24 cellular contexts compared by ENCODE assay signal in the genomic region with DNA sequence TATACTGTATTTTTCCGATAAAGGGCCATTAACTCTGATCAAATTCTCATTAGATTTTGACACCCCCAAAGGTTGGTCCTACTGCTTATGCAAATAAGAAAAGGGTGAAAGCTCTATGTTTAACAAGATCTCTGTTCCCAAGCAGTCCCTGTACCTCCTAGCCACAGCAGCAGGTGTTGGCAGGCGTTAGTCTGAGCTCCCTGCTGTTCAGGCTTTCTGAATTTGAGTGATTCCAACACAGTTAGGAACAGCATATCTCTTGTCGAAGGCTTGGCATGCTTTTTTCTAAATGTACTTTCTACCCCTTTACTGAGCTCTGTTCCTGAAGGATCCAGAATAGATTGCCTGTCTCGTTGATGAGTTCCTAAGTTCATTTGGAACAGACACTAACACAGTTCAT.
"Had no signal": no experiment of that assay in that cellular context is flagged by ENCODE, and none has a peak within 500 bp of the region (broad histone marks: within the 10 kb centered on the region; RNA-seq: fewer than 3 reads in every experiment).

No MANE protein-coding gene starts in this region.

- ATAC-seq: activated naive CD4-positive, alpha-beta T cell treated with anti-CD3 and anti-CD28 coated beads, Interleukin-2, amount 50 U/mL, for 72 hours; activated T-cell treated with anti-CD3 and anti-CD28 coated beads, Interleukin-2, amount 50 U/mL, for 72 hours; effector memory CD8-positive, alpha-beta T cell; gastrocnemius medialis; lower lobe of right lung; mucosa of descending colon had no signal

- H3K27me3 ChIP-seq: breast epithelium, gastrocnemius medialis, hepatocyte, neutrophil had no signal

- H3K36me3 ChIP-seq: breast epithelium, gastrocnemius medialis, lower lobe of right lung, neutrophil, thoracic aorta had no signal

- DNase-seq: activated CD4-positive, alpha-beta T cell treated with anti-CD3 and anti-CD28 coated beads for 4 hours; activated CD4-positive, alpha-beta T cell treated with anti-CD3 and anti-CD28 coated beads, Interleukin-2, amount 50 U/mL, for 4 hours; activated naive CD4-positive, alpha-beta T cell; activated T-cell treated with anti-CD3 and anti-CD28 coated beads for 4 hours; activated T-cell treated with anti-CD3 and anti-CD28 coated beads, Interleukin-2, amount 50 U/mL, for 72 hours; cortex of kidney; effector memory CD8-positive, alpha-beta T cell; erythroblast; gastrocnemius medialis; glutamatergic neuron; islet precursor cell; lower lobe of right lung; mucosa of descending colon; nephron progenitor cell; retina; stimulated activated CD4-positive, alpha-beta T cell treated with anti-CD3 and anti-CD28 coated beads, Interleukin-2, amount 100 ng/mL, for 48 hours; T-helper 9 cell; trophoblast cell had no signal

- H3K4me3 ChIP-seq: breast epithelium, gastrocnemius medialis, hepatocyte, lower lobe of right lung, mucosa of descending colon, thoracic aorta had no signal

- H3K4me1 ChIP-seq: breast epithelium had no signal

- H3K9me3 ChIP-seq: breast epithelium, gastrocnemius medialis, lower lobe of right lung, mucosa of descending colon, neutrophil, thoracic aorta had no signal

- H3K27ac ChIP-seq: breast epithelium, hepatocyte, lower lobe of right lung, neutrophil, thoracic aorta, VCaP had no signal
